ENCODE assay signal across 12 cellular contexts in genomic region chr6:44855562-44856494, GRCh38.
DNase-seq lines count a peak whose midpoint lies in the region.
"Had no signal": no experiment of that assay in that cellular context is flagged by ENCODE, and none has a peak within 500 bp of the region (broad histone marks: within the 10 kb centered on the region; RNA-seq: fewer than 3 reads in every experiment).

No MANE protein-coding gene starts in this region.

- DNase-seq in NCI-H1436 (lab: John Stamatoyannopoulos, UW) (peak; percentile 8), NCI-H1436 treated with DMSO at 0.1 percent for 48 hours (lab: John Stamatoyannopoulos, UW) (no peak), OCI-M1 (lab: John Stamatoyannopoulos, UW) (peak; percentile 43), fibroblast of the conjunctiva (ENCODE audit: low read depth) (peak; percentile 30), skeletal muscle cell (ENCODE audit: low read depth) (peak; percentile 75), NCI-H510A treated with DMSO at 0.1 percent for 48 hours (lab: John Stamatoyannopoulos, UW) (no peak), anterior cingulate cortex (lab: John Stamatoyannopoulos, UW) (no peak), dedifferentiated amniotic fluid mesenchymal stem cell (ENCODE audit: extremely low spot score) (no peak)
- DNase-seq: activated CD4-positive, alpha-beta T cell treated with anti-CD3 and anti-CD28 coated beads, Interleukin-2, amount 50 U/mL, for 48 hours; activated naive CD4-positive, alpha-beta T cell treated with anti-CD3 and anti-CD28 coated beads for 36 hours; NCI-H146; thyroid gland had no signal

- no peak overlapping the region for H3K4me3 ChIP-seq in skeletal muscle cell (ENCODE audit: low read depth, low read length)
- H3K4me3 ChIP-seq: thyroid gland had no signal

Comparison
In these comparisons a context has a peak if more than half of its experiments do, and no peak if none do; other contexts are left out.
1. DNase-seq: peak in NCI-H1436 (single experiment), OCI-M1 (single experiment), fibroblast of the conjunctiva (single experiment) and skeletal muscle cell (single experiment); none in NCI-H1436 treated with DMSO at 0.1 percent for 48 hours (single experiment), NCI-H510A treated with DMSO at 0.1 percent for 48 hours (single experiment), anterior cingulate cortex (0 of 58) and dedifferentiated amniotic fluid mesenchymal stem cell (single experiment).